17 cellular contexts compared by ENCODE assay signal in the genomic region with DNA sequence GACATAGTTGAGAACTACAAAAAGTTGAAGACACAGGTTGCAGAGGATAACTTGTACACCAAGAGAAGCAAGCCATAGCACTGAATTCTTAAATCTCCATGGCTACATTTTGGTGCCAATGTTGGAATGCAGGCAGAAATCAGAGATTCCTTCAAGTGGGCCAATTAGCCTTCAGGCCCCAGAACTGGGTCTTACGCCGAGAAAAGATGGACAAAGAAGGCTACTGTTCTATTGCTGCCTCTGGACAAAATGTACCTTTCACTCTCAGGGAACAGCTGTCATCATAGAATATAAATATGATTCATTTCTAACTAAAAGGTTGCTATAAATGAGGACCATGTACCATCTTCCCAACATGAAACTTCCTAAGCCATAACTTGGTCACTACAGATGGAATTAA. TPM values are rescaled to one million over a fixed set of nuclear protein-coding genes. Genes with fewer than 3 reads are reported as not detected.
DNase-seq lines count a peak whose midpoint lies in the region; ATAC-seq and TF ChIP-seq lines count a peak whose summit lies in the region.
"Had no signal": no experiment of that assay in that cellular context is flagged by ENCODE, and none has a peak within 500 bp of the region (broad histone marks: within the 10 kb centered on the region; RNA-seq: fewer than 3 reads in every experiment).

No MANE protein-coding gene starts in this region.

- H3K4me3 ChIP-seq in sigmoid colon = no peak overlapping the region
- H3K4me3 ChIP-seq: HAP-1 had no signal

- no peak for ATAC-seq in HG02571 (IDR thresholded peaks at IDR 0.05; ENCODE audit: unreplicated experiment)

- TF ChIP-seq POLR2A in sigmoid colon (IDR thresholded peaks at IDR 0.05) = no peak

- no peaks in the 10 kb centered on the region for H3K4me1 Mint-ChIP-seq in glutamatergic neuron (ENCODE audit: low read depth, unreplicated experiment)

- TF ChIP-seq CTCF in sigmoid colon (IDR thresholded peaks at IDR 0.05) = no peak
- TF ChIP-seq CTCF in glutamatergic neuron (IDR thresholded peaks at IDR 0.05; ENCODE audit: partially characterized antibody, unreplicated experiment) = no peak

- WGBS in sigmoid colon, 2 donors = 90 to 94% methylated on average over 2 of the region's 2 CpGs

- no peak overlapping the region for H3K27ac Mint-ChIP-seq in glutamatergic neuron (ENCODE audit: unreplicated experiment)

- H3K36me3 Mint-ChIP-seq in glutamatergic neuron (ENCODE audit: unreplicated experiment) = no peaks in the 10 kb centered on the region

- TF ChIP-seq EP300 in sigmoid colon (IDR thresholded peaks at IDR 0.05) = no peak

- no peaks in the 10 kb centered on the region for H3K9me3 Mint-ChIP-seq in glutamatergic neuron (ENCODE audit: unreplicated experiment)

- H3K27ac ChIP-seq in angular gyrus (ENCODE audit: low read depth, low read length) = peak overlapping the region; percentile 87
- peak overlapping the region in 3 of 4 donors; percentile 28 to 49 (median 47) for H3K27ac ChIP-seq in sigmoid colon
- H3K27ac ChIP-seq: C4-2B, RWPE1 had no signal

- no peak overlapping the region for H3K4me3 Mint-ChIP-seq in glutamatergic neuron (ENCODE audit: unreplicated experiment)

- DNase-seq in COLO829 (ENCODE audit: low spot score) (peak; percentile 59), foreskin melanocyte (peak; percentile 62), sigmoid colon (no peak), GM19240 (ENCODE audit: insufficient read length, low spot score) (no peak), glutamatergic neuron (no peak), dermis blood vessel endothelial cell (no peak)
- DNase-seq: MV-4-11; NCI-H1417 treated with DMSO at 0.1 percent for 48 hours; NCI-H1930; NCI-H69; NK-92 treated with Interleukin-12 subunit alpha and Interleukin-12 subunit beta, amount 100 ng/mL, for 24 hours; OCI-M1 had no signal

- H3K4me1 ChIP-seq in sigmoid colon = no peaks in the 10 kb centered on the region
- H3K4me1 ChIP-seq: HAP-1 had no signal

- no peaks in the 10 kb centered on the region for H3K27me3 ChIP-seq in sigmoid colon

- peaks cover 31 to 100% (median 70%) of the 10 kb centered on the region in 4 donors for H3K36me3 ChIP-seq in sigmoid colon

- H3K27me3 Mint-ChIP-seq in glutamatergic neuron (ENCODE audit: unreplicated experiment) = no peaks in the 10 kb centered on the region

- intact Hi-C loops in sigmoid colon (cut with DNase I) = no loop called here

- no peaks in the 10 kb centered on the region for H3K9me3 ChIP-seq in sigmoid colon
- H3K9me3 ChIP-seq: HAP-1 had no signal

RNA-seq across cellular contexts. Expression of a gene that starts 13.7 kb away (rescaled TPM):
- total RNA-seq in sigmoid colon (10 to 100 TPM in 3 of 4 donors, 1 to 10 TPM in 1; 6.9 to 17.6 (median 12.0) TPM), glutamatergic neuron (ENCODE audit: unreplicated experiment) (7.8 TPM), dermis blood vessel endothelial cell (8.8 and 14.0 TPM in 2 replicates)
- 10 to 100 TPM; 12.5 to 14.4 (median 14.1) TPM for polyA plus RNA-seq in sigmoid colon

RNA-seq across cellular contexts. Expression of a gene that starts 23.7 kb away (rescaled TPM):
- total RNA-seq in sigmoid colon (10 to 100 TPM; 38.2 to 45.4 (median 42.0) TPM), glutamatergic neuron (ENCODE audit: unreplicated experiment) (83.7 TPM), dermis blood vessel endothelial cell (16.7 and 22.2 TPM in 2 replicates)
- polyA plus RNA-seq in sigmoid colon = 10 to 100 TPM; 18.0 to 48.4 (median 19.0) TPM

RNA-seq across cellular contexts. Expression of a gene that starts 23.9 kb away (rescaled TPM):
- total RNA-seq in sigmoid colon = 10 to 100 TPM; 27.3 to 97.3 (median 61.2) TPM
- polyA plus RNA-seq in sigmoid colon = 10 to 100 TPM; 45.7 to 62.5 (median 61.7) TPM
- 43.2 TPM for total RNA-seq in glutamatergic neuron (ENCODE audit: unreplicated experiment)
- total RNA-seq in dermis blood vessel endothelial cell = 23.2 and 57.0 TPM in 2 replicates

RNA-seq across cellular contexts. Expression of a gene that starts 43.9 kb away (rescaled TPM):
- total RNA-seq in sigmoid colon = 10 to 100 TPM; 13.5 to 33.8 (median 21.0) TPM
- 10 to 100 TPM; 12.6 to 39.9 (median 19.4) TPM for polyA plus RNA-seq in sigmoid colon
- 23.3 TPM for total RNA-seq in glutamatergic neuron (ENCODE audit: unreplicated experiment)
- total RNA-seq in dermis blood vessel endothelial cell = 12.6 and 12.8 TPM in 2 replicates

RNA-seq across cellular contexts. Expression of a gene that starts 44.4 kb away (rescaled TPM):
- total RNA-seq in sigmoid colon (10 to 100 TPM; 17.3 to 39.6 (median 30.5) TPM), glutamatergic neuron (ENCODE audit: unreplicated experiment) (20.6 TPM), dermis blood vessel endothelial cell (58.4 and 75.4 TPM in 2 replicates)
- 10 to 100 TPM; 35.1 to 66.2 (median 39.6) TPM for polyA plus RNA-seq in sigmoid colon

Comparison
In these comparisons a context has a peak if more than half of its experiments do, and no peak if none do; other contexts are left out.
1. DNase-seq: peak in COLO829 (single experiment) and foreskin melanocyte (single experiment); none in sigmoid colon (single experiment), GM19240 (single experiment), glutamatergic neuron (single experiment) and dermis blood vessel endothelial cell (single experiment).